16 cellular contexts compared by ENCODE assay signal in genomic region chr1:234570336-234570735, GRCh38.
"Had no signal": no experiment of that assay in that cellular context is flagged by ENCODE, and none has a peak within 500 bp of the region (broad histone marks: within the 10 kb centered on the region; RNA-seq: fewer than 3 reads in every experiment).

No MANE protein-coding gene starts in this region.

- H3K4me3 ChIP-seq: esophagus muscularis mucosa, hepatocyte, lower lobe of right lung had no signal

- DNase-seq: activated CD4-positive, alpha-beta T cell treated with anti-CD3 and anti-CD28 coated beads, Interleukin-2, amount 10 ng/mL, durations not matched to agents 24 days and 14 days; activated CD8-positive, alpha-beta T cell treated with anti-CD3 and anti-CD28 coated beads for 36 hours; activated naive CD4-positive, alpha-beta T cell; activated naive CD8-positive, alpha-beta T cell treated with anti-CD3 and anti-CD28 coated beads for 36 hours; amniotic stem cell; effector CD8-positive, alpha-beta T cell; left cardiac atrium; lower lobe of right lung; natural killer cell; stimulated activated CD4-positive, alpha-beta T cell treated with anti-CD3 and anti-CD28 coated beads, Interleukin-12 subunit alpha, Interleukin-12 subunit beta, amount 100 ng/mL, for 4 hours; stimulated activated CD4-positive, alpha-beta T cell treated with anti-CD3 and anti-CD28 coated beads, Interleukin-1b, Interleukin-23, amount 100 ng/mL, for 48 hours; stimulated activated CD8-positive, alpha-beta memory T cell treated with anti-CD3 and anti-CD28 coated beads, Interleukin-4, amount 100 ng/mL, for 48 hours; stimulated activated naive CD4-positive, alpha-beta T cell; T1000 had no signal

- H3K9me3 ChIP-seq: esophagus muscularis mucosa, lower lobe of right lung had no signal

- H3K4me2 ChIP-seq: hepatocyte had no signal

- H2AFZ ChIP-seq: hepatocyte had no signal

- H3K27me3 ChIP-seq: esophagus muscularis mucosa, hepatocyte had no signal

- ATAC-seq: activated CD8-positive, alpha-beta T cell treated with anti-CD3 and anti-CD28 coated beads for 36 hours; lower lobe of right lung; natural killer cell had no signal

- H3K27ac ChIP-seq: esophagus muscularis mucosa, hepatocyte, lower lobe of right lung had no signal

- H3K36me3 ChIP-seq: esophagus muscularis mucosa, lower lobe of right lung had no signal
